Comparison of ENCODE assay signal across 21 cellular contexts in the genomic region with DNA sequence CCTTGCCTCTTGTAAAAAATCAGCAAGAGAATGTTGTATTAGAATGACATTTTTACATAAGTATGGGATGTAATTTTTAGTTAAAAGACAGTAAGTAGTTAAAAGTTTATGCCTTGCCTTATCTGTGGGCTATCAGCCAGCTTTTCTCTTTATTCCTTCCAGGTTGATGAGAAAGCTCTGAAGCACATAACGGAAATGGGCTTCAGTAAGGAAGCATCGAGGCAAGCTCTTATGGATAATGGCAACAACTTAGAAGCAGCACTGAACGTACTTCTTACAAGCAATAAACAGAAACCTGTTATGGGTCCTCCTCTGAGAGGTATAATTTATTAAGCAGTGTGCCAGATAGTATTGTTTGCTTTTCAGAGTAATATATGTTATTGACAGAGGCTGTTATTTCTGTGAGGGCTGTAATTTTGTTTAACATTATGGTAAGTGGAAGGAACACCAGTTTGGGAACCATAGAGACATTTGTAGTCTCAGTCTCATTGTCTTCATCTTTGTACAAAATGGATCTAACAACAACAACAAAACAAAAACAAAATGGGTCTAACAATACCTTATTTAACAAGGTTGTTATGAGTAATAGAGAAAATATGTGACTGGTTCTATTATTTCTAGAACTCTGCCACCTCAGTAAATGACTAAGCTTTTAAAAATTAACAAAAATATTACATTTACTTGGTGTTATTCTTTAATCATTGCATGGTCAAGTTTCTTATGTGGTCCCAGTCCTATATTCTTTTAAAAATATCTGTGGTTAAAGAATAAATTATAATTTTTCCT.
A peak's percentile ranks its signal among the peaks of the same experiment; 100 is the strongest.
DNase-seq lines count a peak whose midpoint lies in the region; TF ChIP-seq lines count a peak whose summit lies in the region.
"Had no signal": no experiment of that assay in that cellular context is flagged by ENCODE, and none has a peak within 500 bp of the region (broad histone marks: within the 10 kb centered on the region; RNA-seq: fewer than 3 reads in every experiment).

No MANE protein-coding gene starts in this region.

- H3K9me3 ChIP-seq in adipocyte (ENCODE audit: control insufficient read depth, low read length) (no peaks in the 10 kb centered on the region), tibial artery (no peaks in the 10 kb centered on the region)
- H3K9me3 ChIP-seq: thoracic aorta had no signal

- H3K27me3 ChIP-seq in adipocyte (replicated peaks; ENCODE audit: control insufficient read depth, insufficient read depth, low read length) = no peaks in the 10 kb centered on the region
- no peaks in the 10 kb centered on the region for H3K27me3 ChIP-seq in tibial artery

- intact Hi-C loops in tibial artery (cut with DNase I; ENCODE audit: low total_unique reads) = no loop called here

- DNase-seq in AG10803 (ENCODE audit: low read depth) (peak; percentile 14), HT1080 (ENCODE audit: low read depth) (peak; percentile 11), adipocyte (ENCODE audit: low read depth) (peak; percentile 7), glomerular visceral epithelial cell (ENCODE audit: extremely low spot score) (peak; percentile 11), cerebellar cortex (ENCODE audit: low spot score) (no peak), NCI-H510A treated with DMSO at 0.1 percent for 48 hours (lab: John Stamatoyannopoulos, UW) (no peak), tibial artery (no peak)
- DNase-seq in stimulated activated CD4-positive, alpha-beta T cell treated with anti-CD3 and anti-CD28 coated beads, Interleukin-12 subunit alpha, Interleukin-12 subunit beta, amount 100 ng/mL, for 4 hours = no peak
- DNase-seq: activated CD4-positive, alpha-beta memory T cell treated with anti-CD3 and anti-CD28 coated beads for 36 hours; activated gamma-delta T cell treated with Interleukin-2 at 50 U/mL for 16 hours; activated T-cell treated with anti-CD3 and anti-CD28 coated beads for 4 hours; amygdala; CD4-positive, alpha-beta T cell; DMS79 treated with DMSO at 0.1 percent for 48 hours; mammary epithelial cell; NCI-H187; NCI-H524 treated with DMSO at 0.1 percent for 48 hours; right cardiac atrium; SIG-M5; T-helper 2 cell had no signal

- H3K9ac ChIP-seq in adipocyte (ENCODE audit: low read length) = no peak overlapping the region

- peaks cover 5% of the 10 kb centered on the region for H3K36me3 ChIP-seq in adipocyte (ENCODE audit: control insufficient read depth, insufficient read depth, low read length, severe bottlenecking)
- peaks cover 31 to 33% (median 32%) of the 10 kb centered on the region in 3 donors for H3K36me3 ChIP-seq in tibial artery

- H3K27ac ChIP-seq in tibial artery = no peak overlapping the region
- H3K27ac ChIP-seq: thoracic aorta had no signal

- no peak for TF ChIP-seq CTCF in AG10803 (conservative IDR thresholded peaks at IDR 0.05; ENCODE audit: low read length)
- no peak for TF ChIP-seq CTCF in tibial artery (IDR thresholded peaks at IDR 0.05)

- H3K4me1 ChIP-seq in adipocyte (ENCODE audit: control insufficient read depth, insufficient read depth, low read length) (no peaks in the 10 kb centered on the region), tibial artery (no peaks in the 10 kb centered on the region)

- H3K4me3 ChIP-seq in AG10803 (ENCODE audit: low read length) (no peak overlapping the region), adipocyte (ENCODE audit: low read length) (no peak overlapping the region), tibial artery (no peak overlapping the region)
- H3K4me3 ChIP-seq: thoracic aorta had no signal

Comparison
In these comparisons a context has a peak if more than half of its experiments do, and no peak if none do; other contexts are left out.
1. DNase-seq: peak in AG10803 (single experiment), HT1080 (single experiment), adipocyte (single experiment) and glomerular visceral epithelial cell (single experiment); none in cerebellar cortex (single experiment), NCI-H510A treated with DMSO at 0.1 percent for 48 hours (single experiment), tibial artery (0 of 2) and stimulated activated CD4-positive, alpha-beta T cell treated with anti-CD3 and anti-CD28 coated beads, Interleukin-12 subunit alpha, Interleukin-12 subunit beta, amount 100 ng/mL, for 4 hours (single experiment).